In genomic region chr11:64804346-64805210, GRCh38 we compare ENCODE assay signal across 10 cellular contexts. TPM values are rescaled to one million over a fixed set of nuclear protein-coding genes. Genes with fewer than 3 reads are reported as not detected.
A peak's percentile ranks its signal among the peaks of the same experiment; 100 is the strongest.
DNase-seq lines count a peak whose midpoint lies in the region; ATAC-seq, FAIRE-seq and TF ChIP-seq lines count a peak whose summit lies in the region.
"Had no signal": no experiment of that assay in that cellular context is flagged by ENCODE, and none has a peak within 500 bp of the region (broad histone marks: within the 10 kb centered on the region; RNA-seq: fewer than 3 reads in every experiment).

No MANE protein-coding gene starts in this region.

- TF ChIP-seq CTCF in VCaP (conservative IDR thresholded peaks at IDR 0.05) (peak; percentile 23), thyroid gland (IDR thresholded peaks at IDR 0.05) (no peak), D721Med (IDR thresholded peaks at IDR 0.05; ENCODE audit: insufficient read depth, missing control alignments) (no peak)

- no peak overlapping the region for H3K9ac ChIP-seq in iPS-15b (ENCODE audit: low read depth, low read length)

- H3K36me3 ChIP-seq in iPS-15b (ENCODE audit: control insufficient read depth, insufficient read depth, low read length) (peaks cover 30% of the 10 kb centered on the region), thyroid gland (peaks cover 10 to 17% of the 10 kb centered on the region in 2 donors)

- no peak for TF ChIP-seq POLR2A in thyroid gland (IDR thresholded peaks at IDR 0.05)

- H3K4me1 ChIP-seq in iPS-15b (ENCODE audit: control insufficient read depth, insufficient read depth, low read length), result peaks cover 6% of the 10 kb centered on the region
- H3K4me1 ChIP-seq in thyroid gland, result peaks cover 13 to 26% of the 10 kb centered on the region in 2 donors

- no peak overlapping the region for H3K27ac Mint-ChIP-seq in activated T-cell treated with anti-CD3 and anti-CD28 coated beads, Interleukin-2, amount 50 U/mL, for 72 hours

- no peaks in the 10 kb centered on the region for H3K27me3 Mint-ChIP-seq in activated T-cell treated with anti-CD3 and anti-CD28 coated beads, Interleukin-2, amount 50 U/mL, for 72 hours (ENCODE audit: low read depth)
- H3K27me3 Mint-ChIP-seq: stimulated activated naive CD8-positive, alpha-beta T cell treated with anti-CD3 and anti-CD28 coated beads, Interleukin-15, Interleukin-2, amounts not matched to agents 100 ng/mL and 50 ng/mL, for 24 hours had no signal

- peak overlapping the region; percentile 94 for H3K27ac ChIP-seq in VCaP
- peak overlapping the region in 2 of 3 donors; percentile 67 to 90 for H3K27ac ChIP-seq in thyroid gland

- peaks cover 32% of the 10 kb centered on the region for H3K4me1 Mint-ChIP-seq in activated T-cell treated with anti-CD3 and anti-CD28 coated beads, Interleukin-2, amount 50 U/mL, for 72 hours (ENCODE audit: low read depth)

- peak in 1 of 2 donors; percentile 20 for DNase-seq in activated T-cell treated with anti-CD3 and anti-CD28 coated beads, Interleukin-2, amount 50 U/mL, for 72 hours
- DNase-seq in activated T-cell treated with anti-CD3 and anti-CD28 coated beads for 4 hours, result no peak
- DNase-seq in thyroid gland, result no peak
- no peak for DNase-seq in D721Med (ENCODE audit: insufficient read length, low spot score)
- DNase-seq: effector CD4-positive, alpha-beta T cell had no signal

- FAIRE-seq in D721Med (lab: Jason Lieb, UNC), result no peak

- H3K9me3 ChIP-seq in iPS-15b (ENCODE audit: control insufficient read depth, insufficient read depth, low read length) (no peaks in the 10 kb centered on the region), thyroid gland (no peaks in the 10 kb centered on the region)

- H3K36me3 Mint-ChIP-seq in activated T-cell treated with anti-CD3 and anti-CD28 coated beads, Interleukin-2, amount 50 U/mL, for 72 hours (ENCODE audit: insufficient read depth in 2 of 2), result peaks cover 2 to 6% of the 10 kb centered on the region in 2 donors

- H3K27me3 ChIP-seq in iPS-15b (ENCODE audit: control insufficient read depth, insufficient read depth, low read length) (no peaks in the 10 kb centered on the region), thyroid gland (no peaks in the 10 kb centered on the region)

- no peaks in the 10 kb centered on the region for H3K9me3 Mint-ChIP-seq in activated T-cell treated with anti-CD3 and anti-CD28 coated beads, Interleukin-2, amount 50 U/mL, for 72 hours
- H3K9me3 Mint-ChIP-seq: stimulated activated naive CD8-positive, alpha-beta T cell treated with anti-CD3 and anti-CD28 coated beads, Interleukin-15, Interleukin-2, amounts not matched to agents 100 ng/mL and 50 ng/mL, for 24 hours had no signal

- H3K4me3 ChIP-seq in iPS-15b (ENCODE audit: low read depth, low read length) (peak overlapping the region; percentile 71), thyroid gland (replicated peaks in 1 of 3) (peak overlapping the region in 1 of 3 donors; percentile 60)

- ATAC-seq in activated T-cell treated with anti-CD3 and anti-CD28 coated beads, Interleukin-2, amount 50 U/mL, for 72 hours (replicated peaks in 1 of 2), result no peak
- ATAC-seq in GM18870 (IDR thresholded peaks at IDR 0.05; ENCODE audit: unreplicated experiment), result no peak
- no peak for ATAC-seq in GM18498 (IDR thresholded peaks at IDR 0.05; ENCODE audit: unreplicated experiment)

- WGBS in thyroid gland, 2 donors, result 90 to 95% methylated on average over 22 to 30 of the region's 41 CpGs

- peak overlapping the region; percentile 86 to 93 for H3K4me3 Mint-ChIP-seq in activated T-cell treated with anti-CD3 and anti-CD28 coated beads, Interleukin-2, amount 50 U/mL, for 72 hours

- intact Hi-C loops in thyroid gland (cut with DNase I), result no loop called here

RNA-seq across cellular contexts. Expression of gene MAP4K2, which starts 1.6 kb away (rescaled TPM):
- total RNA-seq in activated T-cell treated with anti-CD3 and anti-CD28 coated beads, Interleukin-2, amount 50 U/mL, for 72 hours, result 10 to 100 TPM; 74.7 to 84.5 TPM
- total RNA-seq in thyroid gland, result 10 to 100 TPM; 35.5 to 77.8 (median 37.5) TPM

RNA-seq across cellular contexts. Expression of gene MEN1, which starts 5.8 kb away (rescaled TPM):
- 10 to 100 TPM; 33.8 to 36.3 TPM for total RNA-seq in activated T-cell treated with anti-CD3 and anti-CD28 coated beads, Interleukin-2, amount 50 U/mL, for 72 hours
- 10 to 100 TPM; 23.5 to 31.5 (median 25.1) TPM for total RNA-seq in thyroid gland

RNA-seq across cellular contexts. Expression of gene SF1, which starts 26.2 kb away (rescaled TPM):
- 100 to 1,000 TPM; 332 to 337 TPM for total RNA-seq in activated T-cell treated with anti-CD3 and anti-CD28 coated beads, Interleukin-2, amount 50 U/mL, for 72 hours
- 100 to 1,000 TPM; 171 to 419 (median 297) TPM for total RNA-seq in thyroid gland

RNA-seq across cellular contexts. Expression of gene CDC42BPG, which starts 39.9 kb away (rescaled TPM):
- total RNA-seq in activated T-cell treated with anti-CD3 and anti-CD28 coated beads, Interleukin-2, amount 50 U/mL, for 72 hours, result 1 to 10 TPM; 1.1 to 1.5 TPM
- 10 to 100 TPM in 2 of 4 donors, 1 to 10 TPM in 2; 7.8 to 13.9 (median 10.2) TPM for total RNA-seq in thyroid gland

RNA-seq across cellular contexts. Expression of gene PYGM, which starts 44.8 kb away (rescaled TPM):
- total RNA-seq in activated T-cell treated with anti-CD3 and anti-CD28 coated beads, Interleukin-2, amount 50 U/mL, for 72 hours, result 1 to 10 TPM; 4.0 to 4.5 TPM
- 10 to 100 TPM in 1 of 4 donors, 1 to 10 TPM in 3; 4.3 to 14.8 (median 6.7) TPM for total RNA-seq in thyroid gland
